8 cellular contexts compared by ENCODE assay signal in the genomic region with DNA sequence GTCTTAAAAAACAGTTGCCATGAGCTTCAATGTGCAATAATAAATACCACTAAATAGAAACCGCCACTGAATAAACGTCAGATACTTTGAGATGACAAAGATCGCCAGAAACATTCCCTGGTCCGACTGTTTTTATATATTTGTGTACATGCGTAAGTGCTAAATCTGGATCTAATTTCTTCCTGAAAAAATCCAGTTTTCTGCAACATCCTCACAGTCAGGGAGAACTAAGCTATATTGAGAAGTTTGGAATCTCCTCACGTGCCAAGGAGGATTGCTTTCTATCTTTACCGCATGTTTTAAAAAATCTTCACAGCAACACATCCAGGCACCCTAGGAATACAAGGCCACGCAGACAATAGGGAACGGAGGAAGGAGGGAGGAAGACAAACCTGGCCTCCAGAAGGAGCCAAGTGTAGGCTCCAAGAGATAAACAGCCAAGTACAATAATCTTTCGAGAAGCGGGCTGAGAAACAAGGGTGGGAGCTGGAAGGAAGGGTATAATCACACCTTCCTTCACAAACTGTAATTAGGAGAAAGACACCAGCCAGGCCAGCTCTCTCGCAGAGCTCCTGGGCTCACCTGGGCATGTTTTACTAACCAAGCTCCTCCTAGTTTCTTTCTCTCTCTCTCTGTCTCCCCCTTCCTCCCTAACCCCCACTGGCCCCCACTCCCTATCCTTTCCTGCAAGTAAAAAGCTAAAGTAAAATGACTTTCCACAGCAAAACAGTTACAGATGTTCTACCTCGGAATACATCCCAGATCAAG. TPM values are rescaled to one million over a fixed set of nuclear protein-coding genes. Genes with fewer than 3 reads are reported as not detected.
DNase-seq lines count a peak whose midpoint lies in the region; ATAC-seq and TF ChIP-seq lines count a peak whose summit lies in the region.

No MANE protein-coding gene starts in this region.

- DNase-seq in AG09309 (ENCODE audit: low read depth) (peak; percentile 83), NCI-H526 treated with DMSO at 0.1 percent for 48 hours (lab: John Stamatoyannopoulos, UW) (peak; percentile 64), dorsolateral prefrontal cortex (no peak), nephron progenitor cell (no peak), AML-193 (lab: John Stamatoyannopoulos, UW) (no peak), DMS114 treated with DMSO at 0.1 percent for 48 hours (lab: John Stamatoyannopoulos, UW; ENCODE audit: unreplicated experiment) (no peak)
- no peak for DNase-seq in activated T-cell treated with anti-CD3 and anti-CD28 coated beads, Interleukin-2, amount 50 U/mL, for 1 hour

- peak overlapping the region; percentile 97 for H3K4me3 Mint-ChIP-seq in nephron progenitor cell

- no peak for ATAC-seq in HG02885 (IDR thresholded peaks at IDR 0.05; ENCODE audit: poor library complexity, unreplicated experiment)

- H3K4me3 ChIP-seq in AG09309 (ENCODE audit: control insufficient read depth, low read depth, low read length) (peak overlapping the region; percentile 13), dorsolateral prefrontal cortex (peak overlapping the region in 56 of 59 donors; percentile 3 to 89 (median 38))

- H3K27me3 ChIP-seq in dorsolateral prefrontal cortex: no peaks in the 10 kb centered on the region

- H3K9me3 Mint-ChIP-seq in nephron progenitor cell: no peaks in the 10 kb centered on the region

- TF ChIP-seq CTCF in AG09309 (IDR thresholded peaks at IDR 0.05; ENCODE audit: control insufficient read depth, insufficient read depth, low read depth, low read length, missing control alignments) (no peak), dorsolateral prefrontal cortex (IDR thresholded peaks at IDR 0.05 in 54 of 56, conservative IDR thresholded peaks at IDR 0.05 in 2 of 56; ENCODE audit: low read depth in 1 of 56, partially characterized antibody in 56 of 56) (peak in 1 of 56 donors; percentile 7), nephron progenitor cell (IDR thresholded peaks at IDR 0.05) (no peak)

- H3K4me1 Mint-ChIP-seq in nephron progenitor cell: peaks cover 84% of the 10 kb centered on the region

- peak overlapping the region; percentile 99 for H3K27ac Mint-ChIP-seq in nephron progenitor cell

- H3K27me3 Mint-ChIP-seq in nephron progenitor cell (ENCODE audit: low read depth, poor library complexity): no peaks in the 10 kb centered on the region

- intact Hi-C loops in dorsolateral prefrontal cortex (cut with DNase I): no loop called here

- peaks cover 26% of the 10 kb centered on the region for H3K36me3 Mint-ChIP-seq in nephron progenitor cell (ENCODE audit: low read depth)

- peak overlapping the region in 57 of 59 donors; percentile 5 to 98 (median 95) for H3K27ac ChIP-seq in dorsolateral prefrontal cortex

RNA-seq across cellular contexts. Expression of a gene that starts 5.6 kb away (rescaled TPM):
- total RNA-seq in dorsolateral prefrontal cortex: 10 to 100 TPM; 41.2 to 97.0 (median 59.1) TPM

Comparison
In these comparisons a context has a peak if more than half of its experiments do, and no peak if none do; other contexts are left out.
1. DNase-seq: peak in AG09309 (single experiment) and NCI-H526 treated with DMSO at 0.1 percent for 48 hours (single experiment); none in dorsolateral prefrontal cortex (0 of 10), nephron progenitor cell (single experiment), AML-193 (0 of 2), activated T-cell treated with anti-CD3 and anti-CD28 coated beads, Interleukin-2, amount 50 U/mL, for 1 hour (single experiment) and DMS114 treated with DMSO at 0.1 percent for 48 hours (single experiment).